1 cellular context compared by ENCODE assay signal in the genomic region with DNA sequence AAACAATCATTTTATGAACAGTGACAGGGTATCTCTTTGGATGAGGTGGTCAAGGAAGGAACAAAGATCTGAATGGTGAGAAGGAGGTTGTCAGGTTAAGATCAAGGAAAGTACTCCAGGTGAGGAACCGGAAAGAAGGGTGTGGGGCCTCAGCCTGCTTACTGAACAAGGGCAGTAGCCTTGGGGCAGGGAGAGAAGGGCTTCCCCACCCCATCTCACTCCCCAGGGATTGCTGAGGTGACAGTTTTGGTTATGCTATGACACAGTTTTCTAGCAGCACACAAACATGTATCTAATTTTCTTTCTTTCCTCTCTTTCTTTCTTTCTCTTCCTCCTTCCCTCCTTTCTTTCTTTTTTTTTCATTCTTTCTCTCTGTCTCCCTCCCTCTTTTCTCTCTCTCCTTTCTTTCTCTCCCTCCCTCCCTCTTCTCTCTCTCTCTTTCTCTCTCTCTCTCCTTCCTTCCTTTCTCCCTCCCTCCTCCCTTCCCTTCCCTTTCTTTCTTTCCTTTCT.
A peak's percentile ranks its signal among the peaks of the same experiment; 100 is the strongest.
TF ChIP-seq lines count a peak whose summit lies in the region.

No MANE protein-coding gene starts in this region.

TF ChIP-seq in K562, 482 proteins besides CTCF, POLR2A, EP300 and RAD21:
- TF ChIP-seq DPF2 (IDR thresholded peaks at IDR 0.05) (0 out of 2 replicates have a peak, but pooled peaks have one; percentile 28), ZNF316 (IDR thresholded peaks at IDR 0.05) (peak; percentile 98), ZNF75A (CRISPR knock-in tag; IDR thresholded peaks at IDR 0.05) (no peak), MAFG (tag; conservative IDR thresholded peaks at IDR 0.05) (peak; percentile 91), LARP7 (IDR thresholded peaks at IDR 0.05) (no peak), TCF7 (IDR thresholded peaks at IDR 0.05; ENCODE audit: borderline replicate concordance) (no peak), ZNF512 (tag; IDR thresholded peaks at IDR 0.05) (peak; percentile 93), MAFK (IDR thresholded peaks at IDR 0.05; ENCODE audit: low read length) (peak; percentile 82), C11orf30 (IDR thresholded peaks at IDR 0.05; ENCODE audit: low read depth) (peak; percentile 96), ARID2 (IDR thresholded peaks at IDR 0.05) (no peak), GATA2 (CRISPR knock-in tag; IDR thresholded peaks at IDR 0.05) (no peak), MTA1 (IDR thresholded peaks at IDR 0.05; ENCODE audit: borderline replicate concordance) (peak; percentile 80), EHMT2 (IDR thresholded peaks at IDR 0.05) (0 out of 2 replicates have a peak, but pooled peaks have one; percentile 16), MAFF (IDR thresholded peaks at IDR 0.05; ENCODE audit: low read length) (peak; percentile 74), ZBTB2 (IDR thresholded peaks at IDR 0.05) (0 out of 2 replicates have a peak, but pooled peaks have one; percentile 25), ZBTB26 (CRISPR knock-in tag; IDR thresholded peaks at IDR 0.05) (peak; percentile 54; the same call in 1 of the 2 replicates)
- TF ChIP-seq, protein P1, sequence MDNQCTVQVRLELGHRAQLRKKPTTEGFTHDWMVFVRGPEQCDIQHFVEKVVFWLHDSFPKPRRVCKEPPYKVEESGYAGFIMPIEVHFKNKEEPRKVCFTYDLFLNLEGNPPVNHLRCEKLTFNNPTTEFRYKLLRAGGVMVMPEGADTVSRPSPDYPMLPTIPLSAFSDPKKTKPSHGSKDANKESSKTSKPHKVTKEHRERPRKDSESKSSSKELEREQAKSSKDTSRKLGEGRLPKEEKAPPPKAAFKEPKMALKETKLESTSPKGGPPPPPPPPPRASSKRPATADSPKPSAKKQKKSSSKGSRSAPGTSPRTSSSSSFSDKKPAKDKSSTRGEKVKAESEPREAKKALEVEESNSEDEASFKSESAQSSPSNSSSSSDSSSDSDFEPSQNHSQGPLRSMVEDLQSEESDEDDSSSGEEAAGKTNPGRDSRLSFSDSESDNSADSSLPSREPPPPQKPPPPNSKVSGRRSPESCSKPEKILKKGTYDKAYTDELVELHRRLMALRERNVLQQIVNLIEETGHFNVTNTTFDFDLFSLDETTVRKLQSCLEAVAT (IDR thresholded peaks at IDR 0.05) = peak in 1 of 2 experiments; percentile 71; a peak in 1 of 4 replicates
